8 cellular contexts compared by ENCODE assay signal in genomic region chr1:109112652-109113285, GRCh38. TPM values are rescaled to one million over a fixed set of nuclear protein-coding genes. Genes with fewer than 3 reads are reported as not detected.
A peak's percentile ranks its signal among the peaks of the same experiment; 100 is the strongest.
DNase-seq lines count a peak whose midpoint lies in the region; TF ChIP-seq lines count a peak whose summit lies in the region.

No MANE protein-coding gene starts in this region.

- H3K4me3 ChIP-seq in HAP-1, result no peak overlapping the region
- peak overlapping the region; percentile 9 for H3K4me3 ChIP-seq in SU-DHL-6 (ENCODE audit: insufficient read depth, low read length, poor library complexity, severe bottlenecking)
- no peak overlapping the region for H3K4me3 ChIP-seq in cardiac muscle cell
- H3K4me3 ChIP-seq in trophoblast cell (ENCODE audit: low read depth, low read length), result no peak overlapping the region
- H3K4me3 ChIP-seq in thyroid gland (replicated peaks in 1 of 3), result peak overlapping the region in 1 of 3 donors; percentile 13

- H3K36me3 ChIP-seq in HAP-1 (replicated peaks) (no peaks in the 10 kb centered on the region), SU-DHL-6 (ENCODE audit: low read length) (no peaks in the 10 kb centered on the region), cardiac muscle cell (no peaks in the 10 kb centered on the region), trophoblast cell (ENCODE audit: control insufficient read depth in 1 of 2, insufficient read depth in 2 of 2, low read length in 2 of 2) (no peaks in the 10 kb centered on the region), thyroid gland (no peaks in the 10 kb centered on the region)

- intact Hi-C loops in thyroid gland (cut with DNase I), result loop anchor here (5.0 kb wide), 1 partner anchor 85 kb away; no protein-coding TSS in a partner anchor

- H3K36me3 Mint-ChIP-seq in activated naive CD8-positive, alpha-beta T cell treated with anti-CD3 and anti-CD28 coated beads for 36 hours, result peaks cover 2% of the 10 kb centered on the region

- WGBS in trophoblast cell (ENCODE audit: extremely low coverage, insufficient coverage, insufficient read length), result no CpG with 5 or more reads among the region's 31 CpGs
- 10 to 11% methylated on average over 26 to 28 of the region's 31 CpGs for WGBS in thyroid gland, 2 donors

- H3K27ac Mint-ChIP-seq in activated naive CD8-positive, alpha-beta T cell treated with anti-CD3 and anti-CD28 coated beads for 36 hours, result peak overlapping the region; percentile 81

- H2AFZ ChIP-seq in SU-DHL-6 (ENCODE audit: low read depth, low read length, severe bottlenecking), result peak overlapping the region; percentile 99
- no peak overlapping the region for H2AFZ ChIP-seq in trophoblast cell (ENCODE audit: insufficient read depth, low read length, poor library complexity)

- H3K4me1 Mint-ChIP-seq in activated naive CD8-positive, alpha-beta T cell treated with anti-CD3 and anti-CD28 coated beads for 36 hours, result peaks cover 45% of the 10 kb centered on the region

- H3K27ac ChIP-seq in SU-DHL-6 (ENCODE audit: low read depth, low read length) (no peak overlapping the region), cardiac muscle cell (no peak overlapping the region), trophoblast cell (ENCODE audit: low read depth, low read length) (no peak overlapping the region), thyroid gland (no peak overlapping the region)

- H4K12ac ChIP-seq in trophoblast cell (ENCODE audit: low read depth, low read length), result no peak overlapping the region

- no peak overlapping the region for H3K23ac ChIP-seq in trophoblast cell (ENCODE audit: low read length)

- peak; percentile 95 for DNase-seq in Daoy (ENCODE audit: low read depth)
- DNase-seq in HAP-1 (ENCODE audit: low spot score in 2 of 2), result peak; percentile 93 to 99
- DNase-seq in NCI-H1048 (lab: John Stamatoyannopoulos, UW), result peak; percentile 82
- peak; percentile 88 for DNase-seq in activated naive CD8-positive, alpha-beta T cell treated with anti-CD3 and anti-CD28 coated beads for 36 hours
- DNase-seq in cardiac muscle cell (ENCODE audit: low read depth in 1 of 2, low spot score in 1 of 2), result peak; percentile 93 to 95
- DNase-seq in trophoblast cell, result peak; percentile 93 to 97
- peak; percentile 94 to 95 for DNase-seq in thyroid gland

- no peaks in the 10 kb centered on the region for H3K79me1 ChIP-seq in trophoblast cell (ENCODE audit: low read length)

- H3K27me3 ChIP-seq in HAP-1 (ENCODE audit: low read depth) (peaks cover 4% of the 10 kb centered on the region; the same call in 1 of the 2 replicates), SU-DHL-6 (ENCODE audit: low read length) (no peaks in the 10 kb centered on the region), cardiac muscle cell (peaks cover 94% of the 10 kb centered on the region), trophoblast cell (ENCODE audit: insufficient read depth, low read length) (peaks cover 18% of the 10 kb centered on the region), thyroid gland (no peaks in the 10 kb centered on the region)

- no peaks in the 10 kb centered on the region for H4K20me1 ChIP-seq in SU-DHL-6 (ENCODE audit: low read depth, low read length)

- H3K9ac ChIP-seq in SU-DHL-6 (ENCODE audit: low read length) (peak overlapping the region; percentile 52), trophoblast cell (ENCODE audit: low read length) (no peak overlapping the region)

- H4K8ac ChIP-seq in trophoblast cell (ENCODE audit: low read depth, low read length), result no peak overlapping the region

- H2AK5ac ChIP-seq in trophoblast cell (ENCODE audit: low read length), result no peak overlapping the region

- no peak for TF ChIP-seq POLR2A in thyroid gland (IDR thresholded peaks at IDR 0.05)

- no peaks in the 10 kb centered on the region for H3K79me2 ChIP-seq in SU-DHL-6 (ENCODE audit: insufficient read depth, low read length)
- no peaks in the 10 kb centered on the region for H3K79me2 ChIP-seq in trophoblast cell (ENCODE audit: control insufficient read depth, insufficient read depth, low read length, poor library complexity)

- peak overlapping the region; percentile 90 for H3K4me2 ChIP-seq in SU-DHL-6 (ENCODE audit: low read depth, low read length, poor library complexity, severe bottlenecking)
- peak overlapping the region; percentile 40 for H3K4me2 ChIP-seq in trophoblast cell (ENCODE audit: low read length)

- no peak overlapping the region for H2BK12ac ChIP-seq in trophoblast cell (ENCODE audit: low read length)

- peaks cover 2% of the 10 kb centered on the region for H3K9me3 Mint-ChIP-seq in activated naive CD8-positive, alpha-beta T cell treated with anti-CD3 and anti-CD28 coated beads for 36 hours

- H3K4me1 ChIP-seq in HAP-1, result 0 out of 2 replicates have a peak, but pooled peaks cover 2% of the 10 kb centered on the region
- H3K4me1 ChIP-seq in cardiac muscle cell (ENCODE audit: low read depth), result no peaks in the 10 kb centered on the region
- peaks cover 4 to 7% of the 10 kb centered on the region in 2 experiments for H3K4me1 ChIP-seq in trophoblast cell (ENCODE audit: control insufficient read depth in 1 of 2, insufficient read depth in 2 of 2, low read length in 2 of 2)
- H3K4me1 ChIP-seq in thyroid gland, result peaks cover 13 to 21% of the 10 kb centered on the region in 2 donors

- H3F3A ChIP-seq in SU-DHL-6 (ENCODE audit: insufficient read depth), result peaks cover 12% of the 10 kb centered on the region; the same call in 1 of the 2 replicates

- H2BK120ac ChIP-seq in trophoblast cell (ENCODE audit: insufficient read depth, low read length, poor library complexity), result no peak overlapping the region

- in situ Hi-C loops in HAP-1 (cut with MboI; ENCODE audit: low sequenced_read_pairs), result no loop called here

- no peak overlapping the region for H3K14ac ChIP-seq in trophoblast cell (ENCODE audit: low read length)

- H3K4me3 Mint-ChIP-seq in activated naive CD8-positive, alpha-beta T cell treated with anti-CD3 and anti-CD28 coated beads for 36 hours, result peak overlapping the region; percentile 69

- H3K27me3 Mint-ChIP-seq in activated naive CD8-positive, alpha-beta T cell treated with anti-CD3 and anti-CD28 coated beads for 36 hours, result peaks cover 8% of the 10 kb centered on the region

- no peak overlapping the region for H4K91ac ChIP-seq in trophoblast cell (ENCODE audit: low read depth, low read length)

- no peak overlapping the region for H2BK5ac ChIP-seq in trophoblast cell (ENCODE audit: low read depth, low read length, poor library complexity)

- H3K9me2 ChIP-seq in SU-DHL-6 (replicated peaks; ENCODE audit: insufficient read depth, low read length), result no peaks in the 10 kb centered on the region

- no peak overlapping the region for H3K4ac ChIP-seq in trophoblast cell (ENCODE audit: low read depth, low read length)

- peak; percentile 94 for TF ChIP-seq CTCF in SU-DHL-6 (IDR thresholded peaks at IDR 0.05; ENCODE audit: insufficient read depth, low read length, poor library complexity, severe bottlenecking)
- peak; percentile 99 for TF ChIP-seq CTCF in cardiac muscle cell (IDR thresholded peaks at IDR 0.05; ENCODE audit: low read depth, low read length)
- TF ChIP-seq CTCF in thyroid gland (IDR thresholded peaks at IDR 0.05), result peak; percentile 75 to 95 (median 94)

- H3K9me3 ChIP-seq in HAP-1, result no peaks in the 10 kb centered on the region
- H3K9me3 ChIP-seq in SU-DHL-6 (ENCODE audit: insufficient read depth, low read length), result no peaks in the 10 kb centered on the region
- H3K9me3 ChIP-seq in cardiac muscle cell (ENCODE audit: low read depth), result no peaks in the 10 kb centered on the region
- H3K9me3 ChIP-seq in trophoblast cell (ENCODE audit: insufficient read depth, low read depth, low read length), result peaks cover 2% of the 10 kb centered on the region
- H3K9me3 ChIP-seq in thyroid gland, result no peaks in the 10 kb centered on the region

- no peak overlapping the region for H3K18ac ChIP-seq in trophoblast cell (ENCODE audit: low read length)

RNA-seq across cellular contexts. Expression of gene ELAPOR1, which starts 1.1 kb away (rescaled TPM):
- total RNA-seq in Daoy (2014; rRNA removed; shearing (Covaris generic)), result 0.23 and 0.33 TPM in 2 replicates
- 1 to 10 TPM; 6.8 to 7.7 TPM for total RNA-seq in activated naive CD8-positive, alpha-beta T cell treated with anti-CD3 and anti-CD28 coated beads for 36 hours
- total RNA-seq in cardiac muscle cell (0.11 TPM in 1 of 2 replicates, not detected in the other), thyroid gland (10 to 100 TPM in 2 of 4 donors, 1 to 10 TPM in 2; 4.7 to 24.0 (median 12.3) TPM)
- polyA plus RNA-seq in cardiac muscle cell, result not detected in 2 replicates
- 0.34 and 0.44 TPM in 2 replicates for polyA plus RNA-seq in trophoblast cell (2013)

RNA-seq across cellular contexts. Expression of gene TMEM167B, which starts 22.2 kb away (rescaled TPM):
- total RNA-seq in Daoy (2014; rRNA removed; shearing (Covaris generic)), result 24.8 and 27.9 TPM in 2 replicates
- 10 to 100 TPM; 26.2 to 26.5 TPM for total RNA-seq in activated naive CD8-positive, alpha-beta T cell treated with anti-CD3 and anti-CD28 coated beads for 36 hours
- total RNA-seq in cardiac muscle cell (16.5 and 19.3 TPM in 2 replicates), thyroid gland (10 to 100 TPM; 36.5 to 46.5 (median 39.2) TPM)
- polyA plus RNA-seq in cardiac muscle cell, result 16.4 and 18.7 TPM in 2 replicates
- 25.1 and 27.2 TPM in 2 replicates for polyA plus RNA-seq in trophoblast cell (2013)

RNA-seq across cellular contexts. Expression of gene TAF13, which starts 37.0 kb away (rescaled TPM):
- 270 and 351 TPM in 2 replicates for total RNA-seq in Daoy (2014; rRNA removed; shearing (Covaris generic))
- total RNA-seq in activated naive CD8-positive, alpha-beta T cell treated with anti-CD3 and anti-CD28 coated beads for 36 hours, result 10 to 100 TPM; 32.3 to 34.2 TPM
- total RNA-seq in cardiac muscle cell, result 8.8 and 14.0 TPM in 2 replicates
- 4.5 and 7.2 TPM in 2 replicates for polyA plus RNA-seq in cardiac muscle cell
- 92.4 and 99.2 TPM in 2 replicates for polyA plus RNA-seq in trophoblast cell (2013)
- total RNA-seq in thyroid gland, result 10 to 100 TPM; 25.6 to 47.1 (median 43.9) TPM
